Comparison of ENCODE assay signal across 16 cellular contexts in the genomic region with DNA sequence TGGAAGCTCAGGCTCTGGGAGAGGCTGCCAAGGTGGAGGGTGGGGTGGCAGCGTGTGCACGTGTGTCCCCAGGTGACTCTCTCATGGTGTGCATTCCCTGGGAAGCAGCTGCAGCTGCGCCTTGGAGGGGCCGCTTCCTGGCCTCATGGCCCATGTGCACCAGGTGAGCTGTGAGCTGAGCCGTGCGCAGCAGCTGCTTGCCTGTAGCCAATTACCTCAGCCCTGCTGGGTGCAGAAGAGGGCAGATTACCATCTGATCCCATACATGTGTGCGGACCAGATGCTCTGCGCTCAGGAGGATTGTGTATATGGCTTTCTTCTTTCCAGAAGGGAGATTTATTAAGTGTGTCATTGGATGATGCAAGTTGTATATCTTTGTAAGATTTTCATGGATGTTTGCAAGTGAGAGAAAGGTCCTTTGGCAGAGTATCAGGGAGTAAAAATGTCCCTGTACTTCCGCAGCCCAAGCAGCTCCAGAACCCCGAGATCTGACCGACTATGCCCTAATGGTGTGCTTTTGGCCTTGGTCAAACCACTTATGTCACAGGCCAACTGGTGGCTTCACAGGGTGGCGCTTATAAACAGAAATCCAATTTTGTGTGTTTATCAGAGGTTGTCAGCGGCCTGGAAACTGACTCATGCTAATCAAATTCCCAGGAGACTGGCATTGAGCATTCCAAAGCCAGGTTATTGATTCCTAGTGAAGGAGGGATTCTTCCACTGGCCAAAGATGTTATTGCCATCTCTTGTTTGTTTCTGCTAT.
DNase-seq lines count a peak whose midpoint lies in the region; ATAC-seq, FAIRE-seq and TF ChIP-seq lines count a peak whose summit lies in the region.
"Had no signal": no experiment of that assay in that cellular context is flagged by ENCODE, and none has a peak within 500 bp of the region (broad histone marks: within the 10 kb centered on the region; RNA-seq: fewer than 3 reads in every experiment).

No MANE protein-coding gene starts in this region.

- ATAC-seq in heart left ventricle (peak in 3 of 4 donors; percentile 18 to 31 (median 27)), HG03196 (IDR thresholded peaks at IDR 0.05; ENCODE audit: unreplicated experiment) (no peak)
- ATAC-seq: Panc1 had no signal

- dilution Hi-C loops in keratinocyte (cut with MboI; ENCODE audit: extremely low pct_ligation_motif_present, low sequenced_read_pairs) = no loop called here

- peaks cover 18% of the 10 kb centered on the region for H3K79me2 ChIP-seq in keratinocyte (ENCODE audit: control insufficient read depth, insufficient read depth, low read length)

- peaks cover 0 to 54% (median 19%) of the 10 kb centered on the region in 12 donors for H3K4me1 ChIP-seq in heart left ventricle
- peaks cover 63% of the 10 kb centered on the region for H3K4me1 ChIP-seq in keratinocyte (ENCODE audit: control insufficient read depth, extremely low read depth, insufficient read depth, low read length)
- H3K4me1 ChIP-seq: HAP-1 had no signal

- no peaks in the 10 kb centered on the region for H3K36me3 ChIP-seq in heart left ventricle
- no peaks in the 10 kb centered on the region for H3K36me3 ChIP-seq in keratinocyte (ENCODE audit: control insufficient read depth in 2 of 2, extremely low read depth in 1 of 2, insufficient read depth in 2 of 2, low read length in 2 of 2)
- H3K36me3 ChIP-seq: HAP-1 had no signal

- no peaks in the 10 kb centered on the region for H3K9me1 ChIP-seq in keratinocyte (ENCODE audit: control insufficient read depth, extremely low read depth, insufficient read depth, low read length)

- no peak overlapping the region for H3K4me3 ChIP-seq in heart left ventricle
- H3K4me3 ChIP-seq in keratinocyte (ENCODE audit: control insufficient read depth in 2 of 3, extremely low read depth in 1 of 3, insufficient read depth in 2 of 3, low read depth in 1 of 3, low read length in 3 of 3) = no peak overlapping the region
- H3K4me3 ChIP-seq: HAP-1 had no signal

- 69 to 78% (median 73%) methylated on average over 11 to 13 of the region's 13 CpGs for WGBS in heart left ventricle, 4 donors

- no peak for DNase-seq in heart left ventricle
- DNase-seq in cardiac septum (ENCODE audit: low spot score) = no peak
- peak; percentile 97 for DNase-seq in NCI-H82 (lab: John Stamatoyannopoulos, UW)
- DNase-seq in keratinocyte (ENCODE audit: low read depth, low spot score) = no peak
- no peak for DNase-seq in RKO (ENCODE audit: low spot score)
- DNase-seq in 8988T = no peak
- no peak for DNase-seq in GF-D8 (lab: John Stamatoyannopoulos, UW)
- DNase-seq: activated CD4-positive, alpha-beta T cell treated with anti-CD3 and anti-CD28 coated beads, Interleukin-2, amount 50 U/mL, for 48 hours; Calu3; effector CD4-positive, alpha-beta T cell; stimulated activated CD4-positive, alpha-beta T cell treated with anti-CD3 and anti-CD28 coated beads, Interleukin-12 subunit alpha, Interleukin-12 subunit beta, amount 100 ng/mL, for 4 hours; substantia nigra had no signal

- H3K27ac ChIP-seq in heart left ventricle = peak overlapping the region in 1 of 12 donors; percentile 5
- peak overlapping the region; percentile 55 for H3K27ac ChIP-seq in keratinocyte (ENCODE audit: control insufficient read depth, insufficient read depth, low read length)
- H3K27ac ChIP-seq: HL-60 had no signal

- TF ChIP-seq POLR2A in heart left ventricle (IDR thresholded peaks at IDR 0.05) = no peak

- peak; percentile 84 for FAIRE-seq in keratinocyte (lab: Jason Lieb, UNC)

- no peak overlapping the region for H3K4me2 ChIP-seq in keratinocyte (ENCODE audit: control insufficient read depth, extremely low read depth, insufficient read depth, low read depth, low read length)

- intact Hi-C loops in heart left ventricle (cut with DNase I) (no loop called here), cardiac septum (cut with DNase I) (no loop called here)

- H3K27me3 ChIP-seq in heart left ventricle (no peaks in the 10 kb centered on the region), keratinocyte (ENCODE audit: control insufficient read depth, extremely low read depth, insufficient read depth, low read length) (no peaks in the 10 kb centered on the region)

- H3K9me3 ChIP-seq in heart left ventricle (no peaks in the 10 kb centered on the region), keratinocyte (ENCODE audit: control insufficient read depth, low read depth, low read length) (no peaks in the 10 kb centered on the region)

- no peaks in the 10 kb centered on the region for H4K20me1 ChIP-seq in keratinocyte (ENCODE audit: control insufficient read depth, extremely low read depth, insufficient read depth, low read length)

- peak overlapping the region; percentile 54 for H3K9ac ChIP-seq in keratinocyte (ENCODE audit: control insufficient read depth, extremely low read depth, insufficient read depth, low read length)

- TF ChIP-seq CTCF in heart left ventricle (IDR thresholded peaks at IDR 0.05) (no peak), keratinocyte (optimal IDR thresholded peaks at IDR 0.05 in 1 of 3, IDR thresholded peaks at IDR 0.05 in 1 of 3, conservative IDR thresholded peaks at IDR 0.05 in 1 of 3; ENCODE audit: extremely low read depth in 1 of 3, insufficient read depth in 2 of 3, low read length in 3 of 3) (peak in 1 of 3 experiments; percentile 3)

- H2AFZ ChIP-seq in keratinocyte (ENCODE audit: control insufficient read depth, low read length) = peak overlapping the region; percentile 31
